ENCODE assay signal across 25 cellular contexts in genomic region chr13:79062291-79062690, GRCh38.
DNase-seq lines count a peak whose midpoint lies in the region; ATAC-seq, FAIRE-seq and TF ChIP-seq lines count a peak whose summit lies in the region.
"Had no signal": no experiment of that assay in that cellular context is flagged by ENCODE, and none has a peak within 500 bp of the region (broad histone marks: within the 10 kb centered on the region; RNA-seq: fewer than 3 reads in every experiment).

No MANE protein-coding gene starts in this region.

- H2AFZ ChIP-seq in H9 (ENCODE audit: low read length) (no peak overlapping the region), H1 (ENCODE audit: low read length) (0 out of 2 replicates have a peak overlapping the region, but pooled peaks have one; percentile 21)
- H2AFZ ChIP-seq: GM23248, PC-9 had no signal

- no peak overlapping the region for H2BK15ac ChIP-seq in H9 (ENCODE audit: low read depth, low read length)
- no peak overlapping the region for H2BK15ac ChIP-seq in H1 (ENCODE audit: low read length)

- H3K4ac ChIP-seq in H9 (ENCODE audit: low read depth, low read length) (no peak overlapping the region), H1 (replicated peaks; ENCODE audit: insufficient read length, low read depth, low read length) (no peak overlapping the region)

- no peak overlapping the region for H3T11ph ChIP-seq in H9 (ENCODE audit: low read length)

- H3K23ac ChIP-seq in H9 (ENCODE audit: insufficient read length, low read depth, low read length) (no peak overlapping the region), H1 (ENCODE audit: insufficient read length) (no peak overlapping the region)

- H2AK5ac ChIP-seq in H9 (ENCODE audit: insufficient read length, low read length) (no peak overlapping the region), H1 (ENCODE audit: low read depth, low read length) (no peak overlapping the region)

- H3K36me3 ChIP-seq in H1 (ENCODE audit: control insufficient read depth in 2 of 4, insufficient read depth in 4 of 4, low read length in 3 of 4) (no peaks in the 10 kb centered on the region), thyroid gland (no peaks in the 10 kb centered on the region)

- H3K4me1 ChIP-seq in H9 (ENCODE audit: insufficient read depth, low read length): no peaks in the 10 kb centered on the region
- H3K4me1 ChIP-seq in H1 (replicated peaks in 1 of 4; ENCODE audit: control insufficient read depth in 3 of 4, insufficient read depth in 4 of 4, low read length in 3 of 4): no peaks in the 10 kb centered on the region; a peak in 1 of 7 replicates
- H3K4me1 ChIP-seq in thyroid gland: no peaks in the 10 kb centered on the region

- H2BK20ac ChIP-seq in H9 (ENCODE audit: low read depth, low read length, poor library complexity, severe bottlenecking) (no peak overlapping the region), H1 (ENCODE audit: low read length) (no peak overlapping the region)

- TF ChIP-seq RAD21 in H1 (IDR thresholded peaks at IDR 0.05 in 1 of 2, conservative IDR thresholded peaks at IDR 0.05 in 1 of 2; ENCODE audit: low read depth in 2 of 2, low read length in 2 of 2): peak; percentile 26 to 35; a peak in 3 of 4 replicates

- H3K4me3 ChIP-seq in H1 (ENCODE audit: extremely low read depth in 1 of 4, insufficient read depth in 2 of 4, low read depth in 3 of 4, low read length in 4 of 4) (no peak overlapping the region), thyroid gland (replicated peaks in 1 of 3) (no peak overlapping the region)
- H3K4me3 ChIP-seq: GM23248, PC-9, SK-N-MC had no signal

- H2BK5ac ChIP-seq in H9 (ENCODE audit: insufficient read length, low read length) (no peak overlapping the region), H1 (ENCODE audit: low read depth, low read length) (no peak overlapping the region)

- H3K4me2 ChIP-seq in H9 (ENCODE audit: insufficient read depth, insufficient read length, low read length) (no peak overlapping the region), H1 (ENCODE audit: insufficient read depth in 1 of 2, low read depth in 2 of 2, low read length in 2 of 2) (no peak overlapping the region)
- H3K4me2 ChIP-seq: PC-9 had no signal

- ATAC-seq in HG03439 (IDR thresholded peaks at IDR 0.05; ENCODE audit: unreplicated experiment) (no peak), GM21717 (IDR thresholded peaks at IDR 0.05; ENCODE audit: unreplicated experiment) (no peak)
- ATAC-seq: HCT116, T-helper 17 cell had no signal

- H4K8ac ChIP-seq in H9 (replicated peaks; ENCODE audit: insufficient read length, low read depth, low read length) (no peak overlapping the region), H1 (ENCODE audit: extremely low read depth, insufficient read depth, low read length) (no peak overlapping the region)

- no peak overlapping the region for H4K91ac ChIP-seq in H9 (ENCODE audit: insufficient read length, low read depth, low read length)
- no peak overlapping the region for H4K91ac ChIP-seq in H1 (replicated peaks; ENCODE audit: insufficient read length, low read length)

- H3K9ac ChIP-seq in H9 (ENCODE audit: extremely low read depth, insufficient read length, low read length) (no peak overlapping the region), H1 (replicated peaks in 1 of 4; ENCODE audit: extremely low read depth in 1 of 4, low read depth in 3 of 4, low read length in 3 of 4) (no peak overlapping the region)
- H3K9ac ChIP-seq: GM23248 had no signal

- TF ChIP-seq CTCF in H9 (conservative IDR thresholded peaks at IDR 0.05) (peak; percentile 48; the same call in 1 of the 3 replicates), H1 (IDR thresholded peaks at IDR 0.05; ENCODE audit: control extremely low read depth in 1 of 3, insufficient read depth in 1 of 3, low read depth in 1 of 3, low read length in 3 of 3) (no peak), progenitor cell of endocrine pancreas (IDR thresholded peaks at IDR 0.05; ENCODE audit: unreplicated experiment) (peak; percentile 7), thyroid gland (IDR thresholded peaks at IDR 0.05) (no peak)

- H4K20me1 ChIP-seq in H9 (ENCODE audit: control insufficient read depth, insufficient read depth, insufficient read length) (no peaks in the 10 kb centered on the region), H1 (replicated peaks in 1 of 2; ENCODE audit: control insufficient read depth in 1 of 2, insufficient read depth in 2 of 2, low read length in 2 of 2) (no peaks in the 10 kb centered on the region)

- intact Hi-C loops in thyroid gland (cut with DNase I): no loop called here

- H3K79me2 ChIP-seq in H9 (ENCODE audit: insufficient read depth, low read length) (no peaks in the 10 kb centered on the region), H1 (ENCODE audit: control insufficient read depth in 1 of 2, insufficient read depth in 2 of 2, low read length in 2 of 2) (no peaks in the 10 kb centered on the region)

- no peak overlapping the region for H3K18ac ChIP-seq in H9 (ENCODE audit: insufficient read length, low read depth, low read length)
- H3K18ac ChIP-seq in H1 (ENCODE audit: extremely low read depth, low read length): no peak overlapping the region

- H3K23me2 ChIP-seq in H9 (ENCODE audit: insufficient read length, low read depth, low read length, poor library complexity, severe bottlenecking) (no peaks in the 10 kb centered on the region), H1 (ENCODE audit: low read depth, low read length) (no peaks in the 10 kb centered on the region)

- H3K79me1 ChIP-seq in H9 (ENCODE audit: insufficient read depth, low read depth, low read length, poor library complexity, severe bottlenecking) (no peaks in the 10 kb centered on the region), H1 (ENCODE audit: low read depth, low read length) (no peaks in the 10 kb centered on the region)

- H3K4me3 Mint-ChIP-seq in H9 (no peak overlapping the region), progenitor cell of endocrine pancreas (ENCODE audit: low read depth) (no peak overlapping the region)
- H3K4me3 Mint-ChIP-seq: T-helper 17 cell had no signal

- no peaks in the 10 kb centered on the region for H3K27me3 Mint-ChIP-seq in H9 (ENCODE audit: low read depth)
- H3K27me3 Mint-ChIP-seq in progenitor cell of endocrine pancreas: no peaks in the 10 kb centered on the region

- H3K9me3 ChIP-seq in H9 (ENCODE audit: control insufficient read depth, low read depth, low read length) (no peaks in the 10 kb centered on the region), H1 (ENCODE audit: insufficient read depth in 2 of 2, low read depth in 1 of 2, low read length in 1 of 2) (no peaks in the 10 kb centered on the region), thyroid gland (no peaks in the 10 kb centered on the region)

- no peak overlapping the region for H2BK12ac ChIP-seq in H9 (ENCODE audit: insufficient read length, low read depth, low read length)
- H2BK12ac ChIP-seq in H1 (ENCODE audit: low read depth, low read length): no peak overlapping the region

- H3K56ac ChIP-seq in H9 (ENCODE audit: insufficient read length, low read depth, low read length) (no peak overlapping the region), H1 (replicated peaks; ENCODE audit: insufficient read length, low read depth, low read length) (no peak overlapping the region)

- WGBS in H9 (ENCODE audit: extremely low coverage, insufficient read length, low lambda C conversion rate): no CpG with 5 or more reads among the region's 6 CpGs
- 73% methylated on average over 6 of the region's 6 CpGs; no CpG with 5 or more reads in 1 of the 2 experiments for WGBS in H1 (ENCODE audit: extremely low coverage in 1 of 2, insufficient coverage in 1 of 2, insufficient read length in 1 of 2, insufficient replicate concordance in 2 of 2, low coverage in 1 of 2, low lambda C conversion rate in 2 of 2, missing lambda C conversion rate in 1 of 2), 2 experiments
- 68 to 71% methylated on average over 6 of the region's 6 CpGs for WGBS in thyroid gland, 2 donors

- no peak overlapping the region for H3K27ac ChIP-seq in H9 (ENCODE audit: insufficient read length, low read depth, low read length)
- H3K27ac ChIP-seq in H1 (ENCODE audit: low read depth, low read length): no peak overlapping the region
- H3K27ac ChIP-seq in thyroid gland: no peak overlapping the region
- H3K27ac ChIP-seq: GM23248, PC-9, SK-N-MC had no signal

- peaks cover 3% of the 10 kb centered on the region in 2 experiments; a peak in 2 of 4 replicates for H3K4me1 Mint-ChIP-seq in H9
- H3K4me1 Mint-ChIP-seq in progenitor cell of endocrine pancreas (ENCODE audit: low read depth): peaks cover 3% of the 10 kb centered on the region
- H3K4me1 Mint-ChIP-seq: T-helper 17 cell had no signal

- FAIRE-seq in H1 (lab: Jason Lieb, UNC): no peak
- FAIRE-seq: D721Med had no signal

- CTCF ChIA-PET in H1 (lab: Charles Lee; ENCODE audit: partially characterized antibody): interaction anchor here (0.9 to 3.5 kb wide), 4 partner anchors 10 to 184 kb away, joined by 3 to 17 read pairs (median 6); no protein-coding TSS in a partner anchor

- H3K36me3 Mint-ChIP-seq in H9 (ENCODE audit: insufficient read depth in 1 of 3, low read depth in 3 of 3) (no peaks in the 10 kb centered on the region), progenitor cell of endocrine pancreas (ENCODE audit: insufficient read depth) (no peaks in the 10 kb centered on the region)

- no peak for TF ChIP-seq POLR2A in H1 (IDR thresholded peaks at IDR 0.05; ENCODE audit: control extremely low read depth in 1 of 2, low read depth in 2 of 2, low read length in 2 of 2)
- no peak for TF ChIP-seq POLR2A in thyroid gland (IDR thresholded peaks at IDR 0.05)

- no peak overlapping the region for H3K14ac ChIP-seq in H9 (ENCODE audit: insufficient read depth, low read length)
- H3K14ac ChIP-seq in H1 (ENCODE audit: insufficient read length): no peak overlapping the region

- no peak overlapping the region for H3K27ac Mint-ChIP-seq in H9
- H3K27ac Mint-ChIP-seq in progenitor cell of endocrine pancreas: no peak overlapping the region
- H3K27ac Mint-ChIP-seq: T-helper 17 cell had no signal

- no peaks in the 10 kb centered on the region for H3K27me3 ChIP-seq in H9 (ENCODE audit: insufficient read depth, low read length)
- no peaks in the 10 kb centered on the region for H3K27me3 ChIP-seq in H1 (replicated peaks in 1 of 4; ENCODE audit: control insufficient read depth in 3 of 4, extremely low read depth in 1 of 4, insufficient read depth in 3 of 4, low read length in 3 of 4)
- no peaks in the 10 kb centered on the region for H3K27me3 ChIP-seq in thyroid gland

- DNase-seq in Daoy (ENCODE audit: low read depth) (peak; percentile 16), H9 (no peak), H1 (ENCODE audit: low read depth in 1 of 2, low spot score in 2 of 2) (no peak), progenitor cell of endocrine pancreas (ENCODE audit: low spot score, unreplicated experiment) (no peak), thyroid gland (no peak)
- DNase-seq: GM23248; KBM-7; MV-4-11; NCI-H1105; NCI-H1436 treated with DMSO at 0.1 percent for 48 hours; NCI-H1930; NCI-H2107; NCI-H446 treated with DMSO at 0.1 percent for 48 hours; NCI-H526; NCI-H82; NK-92 treated with Interleukin-12 subunit alpha and Interleukin-12 subunit beta, amount 100 ng/mL, for 24 hours; PC-9; RPMI8226; SHP77; T-helper 17 cell had no signal

- H4K5ac ChIP-seq in H9 (ENCODE audit: insufficient read length, low read depth, low read length) (no peak overlapping the region), H1 (ENCODE audit: insufficient read length, low read depth, low read length) (no peak overlapping the region)

- POLR2A ChIA-PET in H1 (lab: Charles Lee; ENCODE audit: partially characterized antibody): no interaction called here

- H3K9me3 Mint-ChIP-seq in H9: no peaks in the 10 kb centered on the region
- H3K9me3 Mint-ChIP-seq in progenitor cell of endocrine pancreas (ENCODE audit: low read depth): no peaks in the 10 kb centered on the region

- no peak for TF ChIP-seq EP300 in H1 (IDR thresholded peaks at IDR 0.05; ENCODE audit: borderline replicate concordance in 1 of 2, low read depth in 2 of 2, low read length in 2 of 2)

- H2BK120ac ChIP-seq in H9 (ENCODE audit: low read depth, low read length, poor library complexity, severe bottlenecking) (no peak overlapping the region), H1 (replicated peaks; ENCODE audit: low read depth, low read length) (no peak overlapping the region)

Comparison
In these comparisons a context has a peak if more than half of its experiments do, and no peak if none do; other contexts are left out.
1. CTCF ChIP-seq: peak in H9 (single experiment) and progenitor cell of endocrine pancreas (single experiment); none in H1 (0 of 3) and thyroid gland (0 of 6).